9 cellular contexts compared by ENCODE assay signal in the genomic region with DNA sequence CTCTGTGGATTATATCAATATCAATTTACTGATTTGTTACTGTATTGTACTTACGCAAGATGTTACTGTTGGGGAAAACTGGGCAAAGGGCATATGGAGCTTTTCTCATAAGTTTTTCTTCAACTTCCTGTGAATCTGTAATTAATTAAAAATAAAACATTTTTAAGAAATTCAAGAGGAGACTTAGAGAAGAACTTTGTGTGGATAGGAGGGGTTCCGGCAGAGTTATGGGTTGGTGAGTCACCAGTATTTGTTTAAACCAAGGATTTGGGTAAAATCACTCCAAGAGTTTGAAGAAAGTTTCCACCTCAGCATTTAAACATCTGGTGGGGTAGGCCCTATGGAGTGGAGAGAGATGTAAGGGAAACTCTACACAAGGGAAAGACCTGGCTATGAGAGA.
"Had no signal": no experiment of that assay in that cellular context is flagged by ENCODE, and none has a peak within 500 bp of the region (broad histone marks: within the 10 kb centered on the region; RNA-seq: fewer than 3 reads in every experiment).

No MANE protein-coding gene starts in this region.

- H3K9me3 ChIP-seq: HAP-1 had no signal

- ATAC-seq: HCT116, HepG2 had no signal

- H3K4me3 ChIP-seq: HAP-1 had no signal

- FAIRE-seq: HepG2 had no signal

- H3K27ac Mint-ChIP-seq: IgD-negative memory B cell had no signal

- H3K4me1 Mint-ChIP-seq: IgD-negative memory B cell had no signal

- DNase-seq: GOT3, H7, KBM-7 had no signal

- H3K36me3 ChIP-seq: HAP-1 had no signal

- H3K36me3 Mint-ChIP-seq: IgD-negative memory B cell had no signal

- H3K4me2 ChIP-seq: KMS-11 had no signal

- H3K4me1 ChIP-seq: HAP-1 had no signal

- H3K27me3 Mint-ChIP-seq: IgD-negative memory B cell had no signal

- H3K9ac ChIP-seq: KMS-11 had no signal

- H3K27ac ChIP-seq: HL-60, KMS-11 had no signal

- H3K4me3 Mint-ChIP-seq: IgD-negative memory B cell had no signal
